Comparison of ENCODE assay signal across 8 cellular contexts in the genomic region with DNA sequence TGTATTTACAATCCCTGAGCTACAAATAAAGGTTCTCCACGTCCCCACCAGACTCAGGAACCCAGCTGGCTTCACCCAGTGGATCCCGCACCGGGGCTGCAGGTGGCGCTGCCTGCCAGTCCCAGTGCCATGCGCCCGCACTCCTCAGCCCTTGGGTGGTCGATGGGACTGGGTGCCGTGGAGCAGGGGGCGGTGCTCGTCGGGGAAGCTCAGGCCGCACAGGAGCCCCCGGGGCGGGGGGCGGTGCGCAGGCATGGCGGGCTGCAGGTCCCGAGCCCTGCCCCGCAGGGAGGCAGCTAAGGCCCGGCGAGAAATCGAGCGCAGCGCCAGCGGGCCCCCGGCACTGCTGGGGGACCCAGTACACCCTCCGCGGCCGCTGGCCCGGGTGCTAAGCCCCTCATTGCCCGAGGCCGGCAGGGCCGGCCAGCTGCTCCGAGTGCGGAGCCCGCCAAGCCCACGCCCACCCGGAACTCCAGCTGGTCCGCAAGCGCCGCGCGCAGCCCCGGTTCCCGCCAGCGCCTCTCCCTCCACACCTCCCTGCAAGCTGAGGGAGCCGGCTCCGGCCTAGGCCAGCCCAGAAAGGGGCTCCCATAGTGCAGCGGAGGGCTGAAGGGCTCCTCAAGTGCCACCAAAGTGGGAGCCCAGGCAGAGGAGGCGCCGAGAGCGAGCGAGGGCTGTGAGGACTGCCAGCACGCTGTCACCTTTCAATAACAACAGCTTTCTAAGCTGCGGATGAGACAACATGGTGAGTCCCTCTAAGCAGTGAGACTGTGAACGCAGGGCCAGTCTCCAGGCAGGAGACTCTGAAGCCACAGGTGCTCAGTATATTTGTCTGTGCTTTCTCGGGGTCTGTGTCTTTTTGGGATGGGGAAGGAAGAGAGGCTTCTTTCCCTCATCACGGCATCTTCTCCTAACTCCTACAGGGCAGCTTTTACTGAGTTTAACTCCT.
DNase-seq lines count a peak whose midpoint lies in the region; ATAC-seq and TF ChIP-seq lines count a peak whose summit lies in the region.
"Not testable (repeated sequence)": the region's sequence is repeated elsewhere in the genome, so short reads cannot be mapped to it uniquely, and the experiment has no call there.

No MANE protein-coding gene starts in this region.

- not testable (repeated sequence) for H3K9me3 ChIP-seq in ES-I3 (ENCODE audit: control insufficient read depth, insufficient read depth, low read length); HUES6 (ENCODE audit: control insufficient read depth, insufficient read depth, low read depth, low read length); ectodermal cell (ENCODE audit: control insufficient read depth, low read length); left ventricle myocardium inferior (replicated peaks); neural cell (ENCODE audit: low read length); testis

- not testable (repeated sequence) for H3K79me2 ChIP-seq in neural cell (replicated peaks; ENCODE audit: insufficient read depth, low read length)

- not testable (repeated sequence) for H3K4me1 ChIP-seq in ES-I3 (ENCODE audit: insufficient read depth, low read length); HUES6 (ENCODE audit: control insufficient read depth, insufficient read depth, low read length); ectodermal cell (ENCODE audit: control insufficient read depth, insufficient read depth, low read length); left ventricle myocardium inferior; testis

- H2AFZ ChIP-seq in neural cell (ENCODE audit: low read depth, low read length) = not testable (repeated sequence)

- POLR2A ChIA-PET in WTC11 (lab: Charles Lee) = interaction anchor here (1.0 kb wide), 1 partner anchor 35 kb away, joined by 3 read pairs; no protein-coding TSS in a partner anchor

- H3K27ac ChIP-seq in HUES6 (ENCODE audit: low read depth, low read length); ectodermal cell (ENCODE audit: insufficient read depth, low read depth, low read length, poor library complexity, severe bottlenecking); left ventricle myocardium inferior (replicated peaks); neural cell (ENCODE audit: low read length); testis: not testable (repeated sequence)

- H3K9ac ChIP-seq in ES-I3 (ENCODE audit: low read depth, low read length) (peak overlapping the region; percentile 53; the same call in 1 of the 2 replicates), HUES6 (ENCODE audit: low read length) (peak overlapping the region; percentile 62)
- H3K9ac ChIP-seq in neural cell (ENCODE audit: low read length) = not testable (repeated sequence)

- H3K36me3 Mint-ChIP-seq in WTC11 = not testable (repeated sequence)

- intact Hi-C loops in left ventricle myocardium inferior (cut with micrococcal nuclease); testis (cut with DNase I; ENCODE audit: low total_unique reads): not testable (repeated sequence)

- ATAC-seq in WTC11 = peak; percentile 63

- DNase-seq in WTC11 (ENCODE audit: low spot score) (peak; percentile 57), iPS-NIHi7 (ENCODE audit: extremely low spot score) (peak; percentile 22), testis (peak; percentile 21)
- DNase-seq in left ventricle myocardium inferior = not testable (repeated sequence)

- 57 to 58% methylated on average over 58 of the region's 58 CpGs for WGBS in ectodermal cell, 2 experiments
- 79 to 81% methylated on average over 11 to 41 of the region's 58 CpGs for WGBS in testis, 2 donors

- H3K27ac Mint-ChIP-seq in WTC11 = not testable (repeated sequence)

- not testable (repeated sequence) for H3K9me2 ChIP-seq in neural cell (ENCODE audit: insufficient read depth, low read length)

- H3F3A ChIP-seq in neural cell (ENCODE audit: insufficient read depth, low read length, poor library complexity, severe bottlenecking) = not testable (repeated sequence)

- TF ChIP-seq EP300 in neural cell (conservative IDR thresholded peaks at IDR 0.05; ENCODE audit: poor library complexity, severe bottlenecking) = not testable (repeated sequence)

- not testable (repeated sequence) for H3K9me3 Mint-ChIP-seq in WTC11

- peak; percentile 25 for TF ChIP-seq RAD21 in neural cell (conservative IDR thresholded peaks at IDR 0.05)

- not testable (repeated sequence) for H3K27me3 Mint-ChIP-seq in WTC11 (ENCODE audit: low read depth)

- not testable (repeated sequence) for H3K36me3 ChIP-seq in ES-I3 (ENCODE audit: insufficient read depth, low read length); HUES6 (ENCODE audit: control insufficient read depth, insufficient read depth, low read length); ectodermal cell (ENCODE audit: control insufficient read depth, insufficient read depth, low read length); left ventricle myocardium inferior; neural cell (ENCODE audit: insufficient read depth, low read length); testis (ENCODE audit: low read depth, missing control alignments)

- H3K4me1 Mint-ChIP-seq in WTC11 = not testable (repeated sequence)

- TF ChIP-seq POLR2A in testis (IDR thresholded peaks at IDR 0.05) = not testable (repeated sequence)

- not testable (repeated sequence) for H3K4me2 ChIP-seq in neural cell (ENCODE audit: low read length)

- H3K4me3 ChIP-seq in HUES6 (ENCODE audit: low read depth, low read length) (peak overlapping the region; percentile 41), ectodermal cell (ENCODE audit: insufficient read depth, low read depth, low read length) (peak overlapping the region; percentile 23), left ventricle myocardium inferior (peak overlapping the region; percentile 36), neural cell (ENCODE audit: low read length) (peak overlapping the region; percentile 61), testis (peak overlapping the region; percentile 39 to 41)

- H3K27me3 ChIP-seq in HUES6 (ENCODE audit: control insufficient read depth, insufficient read depth, low read length); ectodermal cell (ENCODE audit: control insufficient read depth, insufficient read depth, low read length, poor library complexity, severe bottlenecking); testis: not testable (repeated sequence)
- H3K27me3 ChIP-seq in left ventricle myocardium inferior (ENCODE audit: low read depth) (peaks cover 49% of the 10 kb centered on the region), neural cell (ENCODE audit: insufficient read depth, low read depth, low read length) (peaks cover 24% of the 10 kb centered on the region)

- CTCF ChIA-PET in WTC11 (lab: Charles Lee) = interaction anchor here (0.6 to 2.0 kb wide), 8 partner anchors 31 to 754 kb away, joined by 3 to 7 read pairs (median 4); no protein-coding TSS in a partner anchor

- not testable (repeated sequence) for H4K20me1 ChIP-seq in neural cell (ENCODE audit: insufficient read depth)

- TF ChIP-seq CTCF in WTC11 (IDR thresholded peaks at IDR 0.05) (peak; percentile 28; the same call in 1 of the 2 replicates), left ventricle myocardium inferior (IDR thresholded peaks at IDR 0.05; ENCODE audit: borderline replicate concordance) (peak; percentile 11), neural cell (IDR thresholded peaks at IDR 0.05; ENCODE audit: poor library complexity, severe bottlenecking) (peak; percentile 39)
- not testable (repeated sequence) for TF ChIP-seq CTCF in testis (IDR thresholded peaks at IDR 0.05)

- H3K4me3 Mint-ChIP-seq in WTC11 = peak overlapping the region; percentile 46

TF ChIP-seq in WTC11, 78 proteins besides CTCF, POLR2A, EP300 and RAD21:
- TF ChIP-seq FOXP1 (CRISPR knock-in tag; IDR thresholded peaks at IDR 0.05; ENCODE audit: borderline replicate concordance) = peak; percentile 54; the same call in 1 of the 2 replicates

TF ChIP-seq in neural cell, 6 proteins besides CTCF, POLR2A, EP300 and RAD21:
- peak; percentile 50 for TF ChIP-seq SMC3 (conservative IDR thresholded peaks at IDR 0.05; ENCODE audit: poor library complexity)
